Comparison of ENCODE assay signal across 23 cellular contexts in genomic region chr10:29200280-29200679, GRCh38.
DNase-seq lines count a peak whose midpoint lies in the region; ATAC-seq, FAIRE-seq and TF ChIP-seq lines count a peak whose summit lies in the region.
"Had no signal": no experiment of that assay in that cellular context is flagged by ENCODE, and none has a peak within 500 bp of the region (broad histone marks: within the 10 kb centered on the region; RNA-seq: fewer than 3 reads in every experiment).

No MANE protein-coding gene starts in this region.

- POLR2A ChIA-PET in endothelial cell of umbilical vein (lab: Charles Lee) = no interaction called here

- BruUV-seq in endothelial cell of umbilical vein (replicated peaks; lab: Mats Ljungman, UMichigan) = no TSS peak

- H3K4me3 ChIP-seq in GM12865 (ENCODE audit: low read depth, low read length) (no peak overlapping the region), endothelial cell of umbilical vein (replicated peaks in 1 of 3; ENCODE audit: insufficient read depth in 1 of 3, low read depth in 1 of 3, low read length in 3 of 3) (no peak overlapping the region), osteoblast (ENCODE audit: insufficient read depth, low read length) (peak overlapping the region; percentile 52)
- H3K4me3 ChIP-seq: heart right ventricle, left ventricle myocardium inferior, psoas muscle, suprapubic skin, vagina had no signal

- intact Hi-C loops in endothelial cell of umbilical vein (cut with micrococcal nuclease) = no loop called here

- FAIRE-seq in endothelial cell of umbilical vein (lab: Jason Lieb, UNC) = no peak
- FAIRE-seq: H54 had no signal

- H3K27ac ChIP-seq in endothelial cell of umbilical vein (ENCODE audit: insufficient read depth, low read depth, low read length) (no peak overlapping the region), osteoblast (ENCODE audit: low read depth, low read length) (no peak overlapping the region)
- H3K27ac ChIP-seq: heart right ventricle, left ventricle myocardium inferior, psoas muscle, suprapubic skin, vagina had no signal

- dilution Hi-C loops in endothelial cell of umbilical vein (cut with MboI; ENCODE audit: extremely low pct_ligation_motif_present, low sequenced_read_pairs) = no loop called here

- H2AFZ ChIP-seq in endothelial cell of umbilical vein (ENCODE audit: low read depth, low read length) (no peak overlapping the region), osteoblast (ENCODE audit: low read length) (peak overlapping the region; percentile 83)

- H3K9ac ChIP-seq in endothelial cell of umbilical vein (replicated peaks; ENCODE audit: extremely low read depth, insufficient read depth, low read length) = no peak overlapping the region

- ATAC-seq in GM19397 (IDR thresholded peaks at IDR 0.05; ENCODE audit: unreplicated experiment) (no peak), GM21515 (IDR thresholded peaks at IDR 0.05; ENCODE audit: unreplicated experiment) (no peak)
- ATAC-seq: activated CD4-positive, CD25-positive, alpha-beta regulatory T cell treated with anti-CD3 and anti-CD28 coated beads, Interleukin-2, amount 50 U/mL, for 24 hours; activated CD8-positive, alpha-beta T cell treated with anti-CD3 and anti-CD28 coated beads, Interleukin-2, amount 10 ng/mL, durations not matched to agents 7 days and 5 days; heart right ventricle; psoas muscle; stimulated activated effector memory CD8-positive, alpha-beta T cell treated with anti-CD3 and anti-CD28 coated beads, Interleukin-12 subunit alpha, Interleukin-12 subunit beta, amount 100 ng/mL, for 72 hours had no signal

- CTCF ChIA-PET in endothelial cell of umbilical vein (lab: Charles Lee) = interaction anchor here (1.0 to 1.7 kb wide), 4 partner anchors 13 to 99 kb away, joined by 3 to 4 read pairs (median 4); no protein-coding TSS in a partner anchor

- no peaks in the 10 kb centered on the region for H3K4me1 ChIP-seq in endothelial cell of umbilical vein (ENCODE audit: control insufficient read depth, extremely low read depth, insufficient read depth, low read length)
- H3K4me1 ChIP-seq in osteoblast (ENCODE audit: insufficient read depth, low read length) = peaks cover 7% of the 10 kb centered on the region
- H3K4me1 ChIP-seq: heart right ventricle, left ventricle myocardium inferior, psoas muscle, suprapubic skin, vagina had no signal

- no peak overlapping the region for H3K4me2 ChIP-seq in endothelial cell of umbilical vein (ENCODE audit: insufficient read depth, low read length)
- peak overlapping the region; percentile 68 for H3K4me2 ChIP-seq in osteoblast (ENCODE audit: insufficient read depth, low read length)

- H3K79me2 ChIP-seq in endothelial cell of umbilical vein (ENCODE audit: control insufficient read depth, insufficient read depth, low read length) = no peaks in the 10 kb centered on the region
- H3K79me2 ChIP-seq in osteoblast (ENCODE audit: insufficient read depth, low read length) = no peaks in the 10 kb centered on the region

- H4K20me1 ChIP-seq in endothelial cell of umbilical vein (replicated peaks; ENCODE audit: control insufficient read depth, extremely low read depth, insufficient read depth, low read length) = no peaks in the 10 kb centered on the region
- H4K20me1 ChIP-seq in osteoblast (ENCODE audit: insufficient read depth, low read length) = no peaks in the 10 kb centered on the region

- DNase-seq in GM12865 (ENCODE audit: low read depth) (peak; percentile 4), OCI-M1 (lab: John Stamatoyannopoulos, UW) (peak; percentile 29), endothelial cell of umbilical vein (ENCODE audit: low read depth, low spot score) (peak; percentile 1), osteoblast (ENCODE audit: insufficient read length, low spot score, missing footprints) (no peak), NCI-H524 (lab: John Stamatoyannopoulos, UW) (no peak)
- DNase-seq: activated CD8-positive, alpha-beta T cell treated with anti-CD3 and anti-CD28 coated beads, Interleukin-2, amount 10 ng/mL, durations not matched to agents 7 days and 5 days; activated T-cell treated with anti-CD3 and anti-CD28 coated beads, Interleukin-2, amount 50 U/mL, for 24 hours; AML-193; amniotic stem cell; dermis blood vessel endothelial cell; DMS79 treated with DMSO at 0.1 percent for 48 hours; heart right ventricle; left ventricle myocardium inferior; NCI-H1436 treated with DMSO at 0.1 percent for 48 hours; NCI-H510A treated with DMSO at 0.1 percent for 48 hours; psoas muscle had no signal

- no peaks in the 10 kb centered on the region for H3K9me1 ChIP-seq in endothelial cell of umbilical vein (replicated peaks; ENCODE audit: control insufficient read depth, extremely low read depth, insufficient read depth, low read length)

- H3K9me3 ChIP-seq in endothelial cell of umbilical vein (replicated peaks; ENCODE audit: control insufficient read depth, insufficient read depth, low read length) (no peaks in the 10 kb centered on the region), osteoblast (ENCODE audit: low read depth, low read length) (no peaks in the 10 kb centered on the region)
- H3K9me3 ChIP-seq: left ventricle myocardium inferior, psoas muscle, suprapubic skin, vagina had no signal

- TF ChIP-seq CTCF in GM12865 (IDR thresholded peaks at IDR 0.05; ENCODE audit: insufficient read depth, low read depth, low read length, missing control alignments) = no peak
- TF ChIP-seq CTCF in endothelial cell of umbilical vein (IDR thresholded peaks at IDR 0.05; ENCODE audit: extremely low read depth in 1 of 2, insufficient read depth in 1 of 2, low read depth in 1 of 2, low read length in 2 of 2) = no peak
- no peak for TF ChIP-seq CTCF in osteoblast (IDR thresholded peaks at IDR 0.05; ENCODE audit: extremely low read depth, low read depth, low read length)

- H3K27me3 ChIP-seq in endothelial cell of umbilical vein (ENCODE audit: control insufficient read depth in 2 of 2, insufficient read depth in 2 of 2, low read length in 2 of 2) (peaks cover 2 to 12% of the 10 kb centered on the region in 2 experiments), osteoblast (ENCODE audit: insufficient read depth, low read length) (no peaks in the 10 kb centered on the region)
- H3K27me3 ChIP-seq: vagina had no signal

- H3K36me3 ChIP-seq in endothelial cell of umbilical vein (ENCODE audit: control insufficient read depth in 2 of 2, extremely low read depth in 1 of 2, insufficient read depth in 2 of 2, low read length in 2 of 2) (no peaks in the 10 kb centered on the region), osteoblast (ENCODE audit: insufficient read depth, low read length) (no peaks in the 10 kb centered on the region)
- H3K36me3 ChIP-seq: heart right ventricle, left ventricle myocardium inferior, suprapubic skin, vagina had no signal

- TF ChIP-seq POLR2A in endothelial cell of umbilical vein (IDR thresholded peaks at IDR 0.05; ENCODE audit: low read depth, low read length) = no peak

TF ChIP-seq in endothelial cell of umbilical vein, 7 proteins besides CTCF, POLR2A, EP300 and RAD21:
- TF ChIP-seq EZH2 (IDR thresholded peaks at IDR 0.05; ENCODE audit: borderline replicate concordance, low read depth, low read length, severe bottlenecking) (no peak), MAX (IDR thresholded peaks at IDR 0.05; ENCODE audit: insufficient read depth, insufficient read length) (no peak), MYC (IDR thresholded peaks at IDR 0.05; ENCODE audit: low read depth, low read length) (no peak), GATA2 (IDR thresholded peaks at IDR 0.05; ENCODE audit: insufficient read depth, insufficient read length, low read depth, low read length) (no peak), POLR2AphosphoS5 (IDR thresholded peaks at IDR 0.05; ENCODE audit: insufficient read depth, low read depth, low read length) (no peak)

Comparison
In these comparisons a context has a peak if more than half of its experiments do, and no peak if none do; other contexts are left out.
1. DNase-seq: peak in GM12865 (single experiment), OCI-M1 (single experiment) and endothelial cell of umbilical vein (single experiment); none in osteoblast (single experiment) and NCI-H524 (0 of 2).